16 cellular contexts compared by ENCODE assay signal in genomic region chr12:24479131-24479530, GRCh38.
DNase-seq lines count a peak whose midpoint lies in the region; ATAC-seq and TF ChIP-seq lines count a peak whose summit lies in the region.
"Had no signal": no experiment of that assay in that cellular context is flagged by ENCODE, and none has a peak within 500 bp of the region (broad histone marks: within the 10 kb centered on the region; RNA-seq: fewer than 3 reads in every experiment).

No MANE protein-coding gene starts in this region.

- ATAC-seq in HG02571 (IDR thresholded peaks at IDR 0.05; ENCODE audit: unreplicated experiment) = no peak
- ATAC-seq: HCT116 had no signal

- H3K4me2 ChIP-seq in smooth muscle cell = no peak overlapping the region

- 0 out of 2 replicates have a peak, but pooled peaks cover 2% of the 10 kb centered on the region for H3K9me3 ChIP-seq in MG63
- H3K9me3 ChIP-seq in smooth muscle cell (replicated peaks; ENCODE audit: low read depth) = no peaks in the 10 kb centered on the region

- H3K36me3 ChIP-seq in MG63 = no peaks in the 10 kb centered on the region
- no peaks in the 10 kb centered on the region for H3K36me3 ChIP-seq in smooth muscle cell (ENCODE audit: low read depth)

- no peak overlapping the region for H3K27ac ChIP-seq in smooth muscle cell (ENCODE audit: low read depth)

- H3K4me1 ChIP-seq in smooth muscle cell (ENCODE audit: low read depth) = peaks cover 11% of the 10 kb centered on the region

- H3K4me3 ChIP-seq in MG63 = no peak overlapping the region
- H3K4me3 ChIP-seq in smooth muscle cell = no peak overlapping the region

- H3F3A ChIP-seq in smooth muscle cell (ENCODE audit: low read depth) = no peaks in the 10 kb centered on the region

- no peak overlapping the region for H3K9ac ChIP-seq in smooth muscle cell (ENCODE audit: low read depth)

- peaks cover 9% of the 10 kb centered on the region for H4K20me1 ChIP-seq in smooth muscle cell (ENCODE audit: low read depth)

- no peak for TF ChIP-seq CTCF in smooth muscle cell (IDR thresholded peaks at IDR 0.05; ENCODE audit: borderline replicate concordance, insufficient read depth, poor library complexity, severe bottlenecking)

- no peak overlapping the region for H2AFZ ChIP-seq in smooth muscle cell (ENCODE audit: low read depth)

- 62% methylated on average over 5 of the region's 5 CpGs for WGBS in smooth muscle cell (ENCODE audit: low lambda C conversion rate)

- peak; percentile 3 for DNase-seq in EH (ENCODE audit: low read depth)
- DNase-seq in MG63 = peak; percentile 7
- peak; percentile 45 for DNase-seq in astrocyte of the hippocampus (ENCODE audit: low read depth, low spot score)
- peak; percentile 16 for DNase-seq in renal cortical epithelial cell (ENCODE audit: low read depth)
- DNase-seq in activated CD4-positive, CD25-positive, alpha-beta regulatory T cell (lab: John Stamatoyannopoulos, UW) = no peak
- DNase-seq in smooth muscle cell (lab: John Stamatoyannopoulos, UW; ENCODE audit: unreplicated experiment) = no peak
- DNase-seq in AML-193 (lab: John Stamatoyannopoulos, UW) = no peak
- DNase-seq: C1 segment of cervical spinal cord, DMS 273 treated with DMSO at 0.1 percent for 48 hours, MM.1S, NCI-H1694, NCI-H2227 treated with DMSO at 0.1 percent for 48 hours, NCI-H524 treated with DMSO at 0.1 percent for 48 hours, SHP77 treated with DMSO at 0.1 percent for 48 hours had no signal

- H3K79me2 ChIP-seq in smooth muscle cell (ENCODE audit: low read depth) = peaks cover 87% of the 10 kb centered on the region

- H3K27me3 ChIP-seq in MG63 (no peaks in the 10 kb centered on the region), smooth muscle cell (ENCODE audit: low read depth) (no peaks in the 10 kb centered on the region)

Comparison
In these comparisons a context has a peak if more than half of its experiments do, and no peak if none do; other contexts are left out.
1. DNase-seq: peak in EH (single experiment), MG63 (single experiment), astrocyte of the hippocampus (single experiment) and renal cortical epithelial cell (single experiment); none in activated CD4-positive, CD25-positive, alpha-beta regulatory T cell (0 of 4), smooth muscle cell (single experiment) and AML-193 (0 of 2).